1 cellular context compared by ENCODE assay signal in the genomic region with DNA sequence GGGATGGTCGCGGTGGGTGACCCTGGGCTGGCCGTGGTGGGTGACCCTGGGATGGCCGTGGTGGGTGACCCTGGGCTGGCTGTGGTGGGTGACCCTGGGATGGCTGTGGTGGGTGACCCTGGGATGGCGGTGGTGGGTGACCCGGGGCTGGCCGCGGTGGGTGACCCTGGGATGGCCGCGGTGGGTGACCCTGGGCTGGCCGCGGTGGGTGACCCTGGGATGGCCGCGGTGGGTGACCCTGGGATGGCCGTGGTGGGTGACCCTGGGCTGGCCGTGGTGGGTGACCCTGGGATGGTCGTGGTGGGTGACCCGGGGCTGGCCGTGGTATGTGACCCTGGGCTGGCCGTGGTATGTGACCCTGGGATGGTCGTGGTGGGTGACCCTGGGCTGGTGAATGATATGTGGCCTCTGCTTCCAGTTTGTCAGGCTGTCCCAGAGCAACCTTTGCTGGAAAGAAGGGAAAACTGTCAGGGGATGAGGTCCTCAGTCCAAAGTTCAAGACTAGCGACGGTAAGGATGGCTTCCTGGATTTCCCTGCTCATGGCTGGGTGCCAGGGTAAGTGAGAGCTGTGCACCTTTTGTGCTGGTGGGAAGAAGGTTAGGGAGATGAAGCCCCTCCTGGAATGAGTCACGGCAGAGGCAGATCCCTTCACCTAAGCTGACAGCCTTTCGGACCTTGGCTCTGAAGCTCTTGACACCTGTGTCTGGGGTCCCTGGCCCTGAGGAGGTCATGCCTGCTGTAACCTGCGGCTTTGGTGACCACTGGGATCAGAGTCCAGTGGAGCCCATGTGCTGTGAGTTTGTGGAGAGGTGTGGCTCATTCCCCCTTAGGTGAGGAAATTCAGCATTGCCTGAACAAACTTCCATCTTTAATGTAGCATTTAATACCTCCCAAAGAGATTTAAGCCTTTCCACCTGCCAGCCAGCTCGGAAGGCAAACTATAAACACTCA.
A peak's percentile ranks its signal among the peaks of the same experiment; 100 is the strongest.
TF ChIP-seq lines count a peak whose summit lies in the region.

No MANE protein-coding gene starts in this region.

TF ChIP-seq in HepG2, 621 proteins besides CTCF, POLR2A, EP300 and RAD21 (continued from another document):
- TF ChIP-seq, protein P1, sequence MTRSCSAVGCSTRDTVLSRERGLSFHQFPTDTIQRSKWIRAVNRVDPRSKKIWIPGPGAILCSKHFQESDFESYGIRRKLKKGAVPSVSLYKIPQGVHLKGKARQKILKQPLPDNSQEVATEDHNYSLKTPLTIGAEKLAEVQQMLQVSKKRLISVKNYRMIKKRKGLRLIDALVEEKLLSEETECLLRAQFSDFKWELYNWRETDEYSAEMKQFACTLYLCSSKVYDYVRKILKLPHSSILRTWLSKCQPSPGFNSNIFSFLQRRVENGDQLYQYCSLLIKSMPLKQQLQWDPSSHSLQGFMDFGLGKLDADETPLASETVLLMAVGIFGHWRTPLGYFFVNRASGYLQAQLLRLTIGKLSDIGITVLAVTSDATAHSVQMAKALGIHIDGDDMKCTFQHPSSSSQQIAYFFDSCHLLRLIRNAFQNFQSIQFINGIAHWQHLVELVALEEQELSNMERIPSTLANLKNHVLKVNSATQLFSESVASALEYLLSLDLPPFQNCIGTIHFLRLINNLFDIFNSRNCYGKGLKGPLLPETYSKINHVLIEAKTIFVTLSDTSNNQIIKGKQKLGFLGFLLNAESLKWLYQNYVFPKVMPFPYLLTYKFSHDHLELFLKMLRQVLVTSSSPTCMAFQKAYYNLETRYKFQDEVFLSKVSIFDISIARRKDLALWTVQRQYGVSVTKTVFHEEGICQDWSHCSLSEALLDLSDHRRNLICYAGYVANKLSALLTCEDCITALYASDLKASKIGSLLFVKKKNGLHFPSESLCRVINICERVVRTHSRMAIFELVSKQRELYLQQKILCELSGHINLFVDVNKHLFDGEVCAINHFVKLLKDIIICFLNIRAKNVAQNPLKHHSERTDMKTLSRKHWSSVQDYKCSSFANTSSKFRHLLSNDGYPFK (CRISPR knock-in tag; IDR thresholded peaks at IDR 0.05; ENCODE audit: borderline replicate concordance) = peak; percentile 65; the same call in 1 of the 2 replicates
- TF ChIP-seq ZBTB34 (CRISPR knock-in tag; IDR thresholded peaks at IDR 0.05) = peak; percentile 93
- no peak; the same call in 1 of the 2 replicates for TF ChIP-seq SP4 (CRISPR knock-in tag; IDR thresholded peaks at IDR 0.05)
- no peak for TF ChIP-seq BRD4 (CRISPR knock-in tag; IDR thresholded peaks at IDR 0.05)
- TF ChIP-seq, protein P2, sequence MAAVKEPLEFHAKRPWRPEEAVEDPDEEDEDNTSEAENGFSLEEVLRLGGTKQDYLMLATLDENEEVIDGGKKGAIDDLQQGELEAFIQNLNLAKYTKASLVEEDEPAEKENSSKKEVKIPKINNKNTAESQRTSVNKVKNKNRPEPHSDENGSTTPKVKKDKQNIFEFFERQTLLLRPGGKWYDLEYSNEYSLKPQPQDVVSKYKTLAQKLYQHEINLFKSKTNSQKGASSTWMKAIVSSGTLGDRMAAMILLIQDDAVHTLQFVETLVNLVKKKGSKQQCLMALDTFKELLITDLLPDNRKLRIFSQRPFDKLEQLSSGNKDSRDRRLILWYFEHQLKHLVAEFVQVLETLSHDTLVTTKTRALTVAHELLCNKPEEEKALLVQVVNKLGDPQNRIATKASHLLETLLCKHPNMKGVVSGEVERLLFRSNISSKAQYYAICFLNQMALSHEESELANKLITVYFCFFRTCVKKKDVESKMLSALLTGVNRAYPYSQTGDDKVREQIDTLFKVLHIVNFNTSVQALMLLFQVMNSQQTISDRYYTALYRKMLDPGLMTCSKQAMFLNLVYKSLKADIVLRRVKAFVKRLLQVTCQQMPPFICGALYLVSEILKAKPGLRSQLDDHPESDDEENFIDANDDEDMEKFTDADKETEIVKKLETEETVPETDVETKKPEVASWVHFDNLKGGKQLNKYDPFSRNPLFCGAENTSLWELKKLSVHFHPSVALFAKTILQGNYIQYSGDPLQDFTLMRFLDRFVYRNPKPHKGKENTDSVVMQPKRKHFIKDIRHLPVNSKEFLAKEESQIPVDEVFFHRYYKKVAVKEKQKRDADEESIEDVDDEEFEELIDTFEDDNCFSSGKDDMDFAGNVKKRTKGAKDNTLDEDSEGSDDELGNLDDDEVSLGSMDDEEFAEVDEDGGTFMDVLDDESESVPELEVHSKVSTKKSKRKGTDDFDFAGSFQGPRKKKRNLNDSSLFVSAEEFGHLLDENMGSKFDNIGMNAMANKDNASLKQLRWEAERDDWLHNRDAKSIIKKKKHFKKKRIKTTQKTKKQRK (IDR thresholded peaks at IDR 0.05; ENCODE audit: low read length) = no peak
- no peak for TF ChIP-seq ARID2 (CRISPR knock-in tag; IDR thresholded peaks at IDR 0.05; ENCODE audit: borderline replicate concordance)
